11 cellular contexts compared by ENCODE assay signal in the genomic region with DNA sequence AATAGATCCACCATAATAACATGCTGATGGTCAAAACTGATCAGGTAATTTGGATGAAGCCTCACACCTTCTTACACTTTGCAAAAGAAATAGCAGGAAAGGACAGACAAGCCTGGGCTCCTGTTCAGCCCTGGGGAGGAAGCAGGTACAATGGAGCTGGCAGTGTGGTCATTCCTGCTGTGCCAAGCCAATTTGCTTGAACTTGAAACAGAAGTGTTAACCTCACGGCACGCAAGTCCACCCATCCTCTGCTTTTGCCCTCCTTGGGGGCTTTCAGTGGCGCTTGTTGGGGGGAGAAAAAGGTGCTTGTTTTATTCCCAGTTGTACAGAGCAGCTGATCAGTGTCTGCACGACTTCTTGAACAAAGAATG. TPM values are rescaled to one million over a fixed set of nuclear protein-coding genes. Genes with fewer than 3 reads are reported as not detected.
DNase-seq lines count a peak whose midpoint lies in the region; ATAC-seq and TF ChIP-seq lines count a peak whose summit lies in the region.
"Had no signal": no experiment of that assay in that cellular context is flagged by ENCODE, and none has a peak within 500 bp of the region (broad histone marks: within the 10 kb centered on the region; RNA-seq: fewer than 3 reads in every experiment).

No MANE protein-coding gene starts in this region.

- H2AFZ ChIP-seq in ACC112 (ENCODE audit: low read length, unreplicated experiment) (no peak overlapping the region), GM23248 (peak overlapping the region; percentile 96)

- H3K9ac ChIP-seq in GM23248, result peak overlapping the region; percentile 64

- H3K27ac ChIP-seq in ACC112 (ENCODE audit: low read depth, low read length), result no peak overlapping the region
- H3K27ac ChIP-seq in GM23248, result no peak overlapping the region

- no peaks in the 10 kb centered on the region for H3K9me3 ChIP-seq in GM23248 (ENCODE audit: low read depth)
- H3K9me3 ChIP-seq: BLaER1 treated with 17β-estradiol and CSF1 and Interleukin-3, amounts not matched to agents 10 nM and 100 nM had no signal

- H3K9me2 ChIP-seq in GM23248 (ENCODE audit: insufficient read depth), result no peaks in the 10 kb centered on the region

- 11 to 20% methylated on average over 4 of the region's 4 CpGs for WGBS in GM23248 (ENCODE audit: low coverage in 1 of 2, low lambda C conversion rate in 2 of 2, missing lambda C conversion rate in 2 of 2), 2 experiments

- in situ Hi-C loops in GM23248 (cut with MboI), result loop anchor here (10.0 kb wide), 1 partner anchor 255 kb away; no protein-coding TSS in a partner anchor

- DNase-seq in GM23248 (no peak), iPS-NIHi7 (ENCODE audit: extremely low spot score) (peak; percentile 22), LoVo (ENCODE audit: low spot score) (no peak)
- DNase-seq in activated T-cell treated with anti-CD3 and anti-CD28 coated beads, Interleukin-2, amount 50 U/mL, for 24 hours, result no peak
- no peak for DNase-seq in stimulated activated CD8-positive, alpha-beta memory T cell treated with anti-CD3 and anti-CD28 coated beads, Interleukin-4, amount 100 ng/mL, for 48 hours

- H3K36me3 ChIP-seq in ACC112 (ENCODE audit: insufficient read depth, low read length) (no peaks in the 10 kb centered on the region), GM23248 (ENCODE audit: low read depth) (no peaks in the 10 kb centered on the region)
- H3K36me3 ChIP-seq: BLaER1 treated with 17β-estradiol and CSF1 and Interleukin-3, amounts not matched to agents 10 nM and 100 nM had no signal

- H3K9me3 Mint-ChIP-seq in activated T-cell treated with anti-CD3 and anti-CD28 coated beads, Interleukin-2, amount 50 U/mL, for 24 hours, result no peaks in the 10 kb centered on the region

- no peaks in the 10 kb centered on the region for H3K36me3 Mint-ChIP-seq in activated T-cell treated with anti-CD3 and anti-CD28 coated beads, Interleukin-2, amount 50 U/mL, for 24 hours (ENCODE audit: low read depth)

- peaks cover 5% of the 10 kb centered on the region for H3K27me3 Mint-ChIP-seq in activated T-cell treated with anti-CD3 and anti-CD28 coated beads, Interleukin-2, amount 50 U/mL, for 24 hours

- H3K4me3 ChIP-seq in ACC112 (ENCODE audit: low read depth, low read length), result 0 out of 2 replicates have a peak overlapping the region, but pooled peaks have one; percentile 17
- peak overlapping the region; percentile 55 for H3K4me3 ChIP-seq in GM23248
- H3K4me3 ChIP-seq: BLaER1 treated with 17β-estradiol and CSF1 and Interleukin-3, amounts not matched to agents 10 nM and 100 nM had no signal

- ATAC-seq in SK-N-SH treated with all-trans-retinoic acid at 6 μM for 48 hours, result peak; percentile 46; the same call in 2 of the 3 replicates
- ATAC-seq in HG03025 (IDR thresholded peaks at IDR 0.05; ENCODE audit: low FRiP score, unreplicated experiment), result no peak

- H3F3A ChIP-seq in GM23248 (ENCODE audit: insufficient read depth), result peaks cover 10% of the 10 kb centered on the region

- H3K4me1 ChIP-seq in ACC112 (ENCODE audit: control insufficient read depth, insufficient read depth, low read length, unreplicated experiment), result no peaks in the 10 kb centered on the region
- peaks cover 14% of the 10 kb centered on the region for H3K4me1 ChIP-seq in GM23248 (ENCODE audit: insufficient read depth)

- no peak overlapping the region for H3K4me3 Mint-ChIP-seq in activated T-cell treated with anti-CD3 and anti-CD28 coated beads, Interleukin-2, amount 50 U/mL, for 24 hours

- no peaks in the 10 kb centered on the region for H4K20me1 ChIP-seq in GM23248 (ENCODE audit: insufficient read depth)
- H4K20me1 ChIP-seq: BLaER1 treated with 17β-estradiol and CSF1 and Interleukin-3, amounts not matched to agents 10 nM and 100 nM had no signal

- H3K27ac Mint-ChIP-seq in activated T-cell treated with anti-CD3 and anti-CD28 coated beads, Interleukin-2, amount 50 U/mL, for 24 hours, result no peak overlapping the region

- H3K79me2 ChIP-seq in ACC112 (ENCODE audit: control insufficient read depth, insufficient read depth, low read length, unreplicated experiment), result no peaks in the 10 kb centered on the region
- no peaks in the 10 kb centered on the region for H3K79me2 ChIP-seq in GM23248 (ENCODE audit: insufficient read depth)

- H3K27me3 ChIP-seq in ACC112 (ENCODE audit: insufficient read depth, low read length) (no peaks in the 10 kb centered on the region), GM23248 (replicated peaks; ENCODE audit: insufficient read depth) (no peaks in the 10 kb centered on the region)
- H3K27me3 ChIP-seq: BLaER1 treated with 17β-estradiol and CSF1 and Interleukin-3, amounts not matched to agents 10 nM and 100 nM had no signal

- peaks cover 18% of the 10 kb centered on the region for H3K4me1 Mint-ChIP-seq in activated T-cell treated with anti-CD3 and anti-CD28 coated beads, Interleukin-2, amount 50 U/mL, for 24 hours (ENCODE audit: low read depth)

- peak overlapping the region; percentile 84 for H3K4me2 ChIP-seq in GM23248 (ENCODE audit: unreplicated experiment)

TF ChIP-seq in SK-N-SH treated with all-trans-retinoic acid at 6 μM for 48 hours, 23 proteins besides CTCF, POLR2A, EP300 and RAD21 (continues in another document):
- no peak for TF ChIP-seq CREB5 (CRISPR knock-in tag; IDR thresholded peaks at IDR 0.05; ENCODE audit: low read depth)
- no peak for TF ChIP-seq ZFP3 (CRISPR knock-in tag; IDR thresholded peaks at IDR 0.05)
- TF ChIP-seq ISL1 (CRISPR knock-in tag; IDR thresholded peaks at IDR 0.05), result no peak
- TF ChIP-seq ZNF565 (CRISPR knock-in tag; conservative IDR thresholded peaks at IDR 0.05; ENCODE audit: low read depth), result no peak
- TF ChIP-seq TSHZ2 (CRISPR knock-in tag; IDR thresholded peaks at IDR 0.05), result no peak
- TF ChIP-seq TOX (CRISPR knock-in tag; IDR thresholded peaks at IDR 0.05; ENCODE audit: borderline replicate concordance), result no peak
- TF ChIP-seq ESRRG (CRISPR knock-in tag; IDR thresholded peaks at IDR 0.05), result no peak
- TF ChIP-seq ARNTL (CRISPR knock-in tag; IDR thresholded peaks at IDR 0.05; ENCODE audit: borderline replicate concordance, low read depth), result no peak
- no peak for TF ChIP-seq SNAI2 (CRISPR knock-in tag; IDR thresholded peaks at IDR 0.05)
- TF ChIP-seq CSRNP3 (CRISPR knock-in tag; IDR thresholded peaks at IDR 0.05), result no peak

RNA-seq across cellular contexts. Expression of gene RFTN1, which starts 36.8 kb away (rescaled TPM):
- total RNA-seq in GM23248 (2014; rRNA removed; shearing (Covaris generic)), result 62.3 and 77.7 TPM in 2 replicates
- polyA plus RNA-seq in GM23248 (2016; fragmentation: Nextera tagmentation; extraction: Ambion mirVana), result 42.9 and 43.1 TPM in 2 replicates

RNA-seq across cellular contexts. Expression of gene DAZL, which starts 54.9 kb away (rescaled TPM):
- not detected in 2 replicates for total RNA-seq in GM23248 (2014; rRNA removed; shearing (Covaris generic))
- not detected in 2 replicates for polyA plus RNA-seq in GM23248 (2016; fragmentation: Nextera tagmentation; extraction: Ambion mirVana)
- total RNA-seq: RPMI7951, temporal lobe had no signal
